In the genomic region with DNA sequence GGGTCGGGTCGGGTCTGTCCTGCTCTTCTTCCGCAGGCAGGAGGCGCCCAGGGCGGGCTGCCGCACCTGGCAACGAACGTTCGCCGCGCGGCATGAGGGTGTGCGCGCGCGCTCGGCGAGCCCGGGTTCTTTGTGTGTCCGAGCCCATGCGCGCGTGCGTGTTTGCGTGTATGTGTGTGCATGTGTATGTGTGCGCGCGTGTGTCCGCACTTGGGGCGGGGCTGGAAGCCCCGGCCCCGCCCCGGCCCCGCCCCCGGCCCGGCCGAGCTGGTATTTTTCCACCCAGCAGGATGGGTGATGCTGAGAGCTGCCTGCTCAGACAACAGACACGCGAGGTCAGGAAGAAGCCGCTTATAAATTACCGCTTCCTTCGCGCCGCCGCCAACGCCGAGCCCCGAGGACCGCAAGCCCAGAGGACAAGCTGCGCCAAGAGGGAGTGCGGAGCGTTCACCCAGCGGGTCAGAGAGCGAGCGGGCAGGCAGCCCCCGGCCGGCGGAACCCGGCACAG, we compare ENCODE assay signal across 1 cellular context.
A peak's percentile ranks its signal among the peaks of the same experiment; 100 is the strongest.
TF ChIP-seq lines count a peak whose summit lies in the region.

TSS of gene SLC6A6 (plus strand) at position 303 of the 508 bp plus-strand sequence. CDS start 41,029 bp downstream, outside the sequence.

TF ChIP-seq in HepG2, 621 proteins besides CTCF, POLR2A, EP300 and RAD21 (continued from another document and continues in another):
- TF ChIP-seq ZBTB44 (CRISPR knock-in tag; IDR thresholded peaks at IDR 0.05) (no peak), JDP2 (CRISPR knock-in tag; IDR thresholded peaks at IDR 0.05; ENCODE audit: borderline replicate concordance) (no peak), ZNF430 (CRISPR knock-in tag; IDR thresholded peaks at IDR 0.05) (no peak), SNRNP70 (IDR thresholded peaks at IDR 0.05; ENCODE audit: low read depth, low read length) (no peak), ZNF335 (CRISPR knock-in tag; IDR thresholded peaks at IDR 0.05) (no peak; the same call in 1 of the 2 replicates), BHLHE40 (IDR thresholded peaks at IDR 0.05; ENCODE audit: low read length) (peak; percentile 73), CSRNP1 (CRISPR knock-in tag; IDR thresholded peaks at IDR 0.05) (0 out of 2 replicates have a peak, but pooled peaks have one; percentile 31), FLYWCH1 (CRISPR knock-in tag; IDR thresholded peaks at IDR 0.05) (no peak), ERF (CRISPR knock-in tag; IDR thresholded peaks at IDR 0.05) (peak; percentile 86; the same call in 1 of the 2 replicates), ZNF616 (CRISPR knock-in tag; IDR thresholded peaks at IDR 0.05; ENCODE audit: low read depth) (no peak), SP5 (CRISPR knock-in tag; IDR thresholded peaks at IDR 0.05; ENCODE audit: borderline replicate concordance, low read depth) (peak; percentile 76; the same call in 1 of the 2 replicates), HOXA7 (CRISPR knock-in tag; IDR thresholded peaks at IDR 0.05) (no peak), THRA (CRISPR knock-in tag; IDR thresholded peaks at IDR 0.05; ENCODE audit: borderline replicate concordance) (peak; percentile 44), ZNF232 (CRISPR knock-in tag; IDR thresholded peaks at IDR 0.05; ENCODE audit: borderline replicate concordance) (no peak), TEAD2 (CRISPR knock-in tag; IDR thresholded peaks at IDR 0.05) (no peak), ZSCAN22 (CRISPR knock-in tag; IDR thresholded peaks at IDR 0.05) (no peak), ZNF354B (CRISPR knock-in tag; IDR thresholded peaks at IDR 0.05) (no peak), ZNF432 (CRISPR knock-in tag; IDR thresholded peaks at IDR 0.05; ENCODE audit: borderline replicate concordance) (no peak), ZBTB34 (CRISPR knock-in tag; IDR thresholded peaks at IDR 0.05) (no peak), ZNF318 (CRISPR knock-in tag; IDR thresholded peaks at IDR 0.05) (no peak), CBFB (CRISPR knock-in tag; IDR thresholded peaks at IDR 0.05) (no peak), ZNF552 (CRISPR knock-in tag; IDR thresholded peaks at IDR 0.05; ENCODE audit: borderline replicate concordance) (no peak), NR2F2 (IDR thresholded peaks at IDR 0.05; ENCODE audit: borderline replicate concordance, low read depth) (no peak), ZNF720 (CRISPR knock-in tag; IDR thresholded peaks at IDR 0.05) (no peak), ETS1 (CRISPR knock-in tag; IDR thresholded peaks at IDR 0.05) (no peak), REPIN1 (CRISPR knock-in tag; IDR thresholded peaks at IDR 0.05; ENCODE audit: borderline replicate concordance, low read depth) (no peak), ZNF136 (CRISPR knock-in tag; IDR thresholded peaks at IDR 0.05; ENCODE audit: low read depth) (no peak), MIER2 (CRISPR knock-in tag; IDR thresholded peaks at IDR 0.05) (0 out of 2 replicates have a peak, but pooled peaks have one; percentile 17), GATAD2A (CRISPR knock-in tag; IDR thresholded peaks at IDR 0.05) (peak; percentile 42; the same call in 1 of the 2 replicates), NFYC (CRISPR knock-in tag; IDR thresholded peaks at IDR 0.05) (no peak), ZNF12 (CRISPR knock-in tag; IDR thresholded peaks at IDR 0.05) (no peak), CBX1 (IDR thresholded peaks at IDR 0.05; ENCODE audit: low read depth) (no peak), HINFP (CRISPR knock-in tag; IDR thresholded peaks at IDR 0.05; ENCODE audit: low read depth) (no peak), ZNF615 (CRISPR knock-in tag; IDR thresholded peaks at IDR 0.05; ENCODE audit: borderline replicate concordance) (no peak), PHF5A (CRISPR knock-in tag; IDR thresholded peaks at IDR 0.05; ENCODE audit: low read depth, unreplicated experiment) (no peak), ETV5 (CRISPR knock-in tag; IDR thresholded peaks at IDR 0.05; ENCODE audit: borderline replicate concordance) (peak; percentile 25; the same call in 1 of the 2 replicates)
- TF ChIP-seq, protein P1, sequence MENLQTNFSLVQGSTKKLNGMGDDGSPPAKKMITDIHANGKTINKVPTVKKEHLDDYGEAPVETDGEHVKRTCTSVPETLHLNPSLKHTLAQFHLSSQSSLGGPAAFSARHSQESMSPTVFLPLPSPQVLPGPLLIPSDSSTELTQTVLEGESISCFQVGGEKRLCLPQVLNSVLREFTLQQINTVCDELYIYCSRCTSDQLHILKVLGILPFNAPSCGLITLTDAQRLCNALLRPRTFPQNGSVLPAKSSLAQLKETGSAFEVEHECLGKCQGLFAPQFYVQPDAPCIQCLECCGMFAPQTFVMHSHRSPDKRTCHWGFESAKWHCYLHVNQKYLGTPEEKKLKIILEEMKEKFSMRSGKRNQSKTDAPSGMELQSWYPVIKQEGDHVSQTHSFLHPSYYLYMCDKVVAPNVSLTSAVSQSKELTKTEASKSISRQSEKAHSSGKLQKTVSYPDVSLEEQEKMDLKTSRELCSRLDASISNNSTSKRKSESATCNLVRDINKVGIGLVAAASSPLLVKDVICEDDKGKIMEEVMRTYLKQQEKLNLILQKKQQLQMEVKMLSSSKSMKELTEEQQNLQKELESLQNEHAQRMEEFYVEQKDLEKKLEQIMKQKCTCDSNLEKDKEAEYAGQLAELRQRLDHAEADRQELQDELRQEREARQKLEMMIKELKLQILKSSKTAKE (CRISPR knock-in tag; IDR thresholded peaks at IDR 0.05; ENCODE audit: borderline replicate concordance): peak; percentile 14; the same call in 1 of the 2 replicates
- TF ChIP-seq, protein P2, sequence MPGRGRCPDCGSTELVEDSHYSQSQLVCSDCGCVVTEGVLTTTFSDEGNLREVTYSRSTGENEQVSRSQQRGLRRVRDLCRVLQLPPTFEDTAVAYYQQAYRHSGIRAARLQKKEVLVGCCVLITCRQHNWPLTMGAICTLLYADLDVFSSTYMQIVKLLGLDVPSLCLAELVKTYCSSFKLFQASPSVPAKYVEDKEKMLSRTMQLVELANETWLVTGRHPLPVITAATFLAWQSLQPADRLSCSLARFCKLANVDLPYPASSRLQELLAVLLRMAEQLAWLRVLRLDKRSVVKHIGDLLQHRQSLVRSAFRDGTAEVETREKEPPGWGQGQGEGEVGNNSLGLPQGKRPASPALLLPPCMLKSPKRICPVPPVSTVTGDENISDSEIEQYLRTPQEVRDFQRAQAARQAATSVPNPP (CRISPR knock-in tag; IDR thresholded peaks at IDR 0.05): no peak
